ENCODE assay signal across 8 cellular contexts in genomic region chr5:88883059-88883565, GRCh38. TPM values are rescaled to one million over a fixed set of nuclear protein-coding genes. Genes with fewer than 3 reads are reported as not detected.
DNase-seq lines count a peak whose midpoint lies in the region; ATAC-seq and TF ChIP-seq lines count a peak whose summit lies in the region.

Gene MEF2C, minus strand, starts transcription at chr5:88883184. Its CDS starts 59,396 bp downstream, at chr5:88823788.

- DNase-seq in HL-60 (ENCODE audit: low read depth in 1 of 2, low spot score in 1 of 2) = no peak
- peak; percentile 55 to 87 for DNase-seq in T47D (ENCODE audit: low read depth in 1 of 2, low spot score in 1 of 2)
- DNase-seq in renal cortical epithelial cell (ENCODE audit: low read depth) = peak; percentile 56
- DNase-seq in NCI-H2196 (lab: John Stamatoyannopoulos, UW; ENCODE audit: unreplicated experiment) = no peak

- in situ Hi-C loops in T47D (cut with HindIII; ENCODE audit: low pct_unique_long_range_greater_than_20kb, low sequenced_read_pairs) = no loop called here

- H3K9me3 ChIP-seq in BLaER1 treated with 17β-estradiol and CSF1 and Interleukin-3, amounts not matched to agents 10 nM and 100 nM (replicated peaks in 1 of 11) = no peaks in the 10 kb centered on the region
- H3K9me3 ChIP-seq in iPS-15b (ENCODE audit: control insufficient read depth, insufficient read depth, low read length) = no peaks in the 10 kb centered on the region

- ATAC-seq in GM19025 (IDR thresholded peaks at IDR 0.05; ENCODE audit: low read depth, unreplicated experiment) = peak; percentile 32

- no peak for TF ChIP-seq CTCF in HL-60 (IDR thresholded peaks at IDR 0.05; ENCODE audit: insufficient read depth, low read length)

- peak within 1 kb of the TSS; percentile 85 to 99 (median 90) for H3K4me2 ChIP-seq in BLaER1 treated with 17β-estradiol and CSF1 and Interleukin-3, amounts not matched to agents 10 nM and 100 nM

- H3K4me3 ChIP-seq in BLaER1 treated with 17β-estradiol and CSF1 and Interleukin-3, amounts not matched to agents 10 nM and 100 nM = peak within 1 kb of the TSS; percentile 77 to 96 (median 86)
- peak within 1 kb of the TSS; percentile 58 for H3K4me3 ChIP-seq in HL-60 (replicated peaks; ENCODE audit: insufficient read depth, low read length)
- peak within 1 kb of the TSS; percentile 81 for H3K4me3 ChIP-seq in iPS-15b (ENCODE audit: low read depth, low read length)

- peaks cover 0 to 26% (median 11%) of the 10 kb centered on the region in 11 experiments; a peak in 11 of 22 replicates for H3K36me3 ChIP-seq in BLaER1 treated with 17β-estradiol and CSF1 and Interleukin-3, amounts not matched to agents 10 nM and 100 nM
- no peaks in the 10 kb centered on the region for H3K36me3 ChIP-seq in iPS-15b (ENCODE audit: control insufficient read depth, insufficient read depth, low read length)

- peak within 1 kb of the TSS; percentile 84 to 96 (median 92) for H3K27ac ChIP-seq in BLaER1 treated with 17β-estradiol and CSF1 and Interleukin-3, amounts not matched to agents 10 nM and 100 nM
- no peak within 1 kb of the TSS for H3K27ac ChIP-seq in HL-60 (replicated peaks)

- peak within 1 kb of the TSS; percentile 88 to 98 (median 95) for H3K9ac ChIP-seq in BLaER1 treated with 17β-estradiol and CSF1 and Interleukin-3, amounts not matched to agents 10 nM and 100 nM
- no peak within 1 kb of the TSS for H3K9ac ChIP-seq in iPS-15b (ENCODE audit: low read depth, low read length)

- peaks cover 25 to 46% (median 38%) of the 10 kb centered on the region in 10 experiments for H3K4me1 ChIP-seq in BLaER1 treated with 17β-estradiol and CSF1 and Interleukin-3, amounts not matched to agents 10 nM and 100 nM
- peaks cover 6% of the 10 kb centered on the region for H3K4me1 ChIP-seq in iPS-15b (ENCODE audit: control insufficient read depth, insufficient read depth, low read length)

- no peaks in the 10 kb centered on the region for H3K27me3 ChIP-seq in BLaER1 treated with 17β-estradiol and CSF1 and Interleukin-3, amounts not matched to agents 10 nM and 100 nM
- H3K27me3 ChIP-seq in HL-60 (ENCODE audit: insufficient read depth, poor library complexity, severe bottlenecking) (no peaks in the 10 kb centered on the region), iPS-15b (ENCODE audit: control insufficient read depth, insufficient read depth, low read length) (peaks cover 65% of the 10 kb centered on the region)

- H4K20me1 ChIP-seq in BLaER1 treated with 17β-estradiol and CSF1 and Interleukin-3, amounts not matched to agents 10 nM and 100 nM = peaks cover 6 to 37% (median 18%) of the 10 kb centered on the region in 11 experiments; a peak in 19 of 22 replicates

TF ChIP-seq in PFSK-1, 5 proteins besides CTCF, POLR2A, EP300 and RAD21:
- no peak for TF ChIP-seq SIN3A (IDR thresholded peaks at IDR 0.05; ENCODE audit: borderline replicate concordance, insufficient read depth, low read length)
- no peak for TF ChIP-seq FOXP2 (optimal IDR thresholded peaks at IDR 0.05; ENCODE audit: borderline replicate concordance, extremely low read depth, extremely low read length, insufficient read depth)
- peak; percentile 67; the same call in 1 of the 2 replicates for TF ChIP-seq TAF1 (IDR thresholded peaks at IDR 0.05; ENCODE audit: borderline replicate concordance, insufficient read depth, low read length)
- TF ChIP-seq POLR2AphosphoS5 (IDR thresholded peaks at IDR 0.05; ENCODE audit: low read depth, low read length) = peak; percentile 39; the same call in 1 of the 2 replicates
- TF ChIP-seq REST (IDR thresholded peaks at IDR 0.05; ENCODE audit: insufficient read depth in 1 of 2, low read depth in 2 of 2, low read length in 2 of 2) = 0 out of 4 replicates have a peak, but pooled peaks of 1 of the 2 experiments have one; percentile 20

RNA-seq across cellular contexts. Expression of gene MEF2C, which starts in this region (rescaled TPM):
- polyA plus RNA-seq in PFSK-1 (2012; ENCODE audit: insufficient read length, low read depth) = 13.4 TPM
- total RNA-seq in renal cortical epithelial cell = 1.8 and 8.3 TPM in 2 replicates

Comparison
In these comparisons a context has a peak if more than half of its experiments do, and no peak if none do; other contexts are left out.
1. DNase-seq: peak in T47D (2 of 2) and renal cortical epithelial cell (single experiment); none in HL-60 (0 of 2) and NCI-H2196 (single experiment).
2. Peak in every context shown above with its lines, with median percentiles within 50 percentile points of each other: H3K4me3 ChIP-seq.